1 cellular context compared by ENCODE assay signal in the genomic region with DNA sequence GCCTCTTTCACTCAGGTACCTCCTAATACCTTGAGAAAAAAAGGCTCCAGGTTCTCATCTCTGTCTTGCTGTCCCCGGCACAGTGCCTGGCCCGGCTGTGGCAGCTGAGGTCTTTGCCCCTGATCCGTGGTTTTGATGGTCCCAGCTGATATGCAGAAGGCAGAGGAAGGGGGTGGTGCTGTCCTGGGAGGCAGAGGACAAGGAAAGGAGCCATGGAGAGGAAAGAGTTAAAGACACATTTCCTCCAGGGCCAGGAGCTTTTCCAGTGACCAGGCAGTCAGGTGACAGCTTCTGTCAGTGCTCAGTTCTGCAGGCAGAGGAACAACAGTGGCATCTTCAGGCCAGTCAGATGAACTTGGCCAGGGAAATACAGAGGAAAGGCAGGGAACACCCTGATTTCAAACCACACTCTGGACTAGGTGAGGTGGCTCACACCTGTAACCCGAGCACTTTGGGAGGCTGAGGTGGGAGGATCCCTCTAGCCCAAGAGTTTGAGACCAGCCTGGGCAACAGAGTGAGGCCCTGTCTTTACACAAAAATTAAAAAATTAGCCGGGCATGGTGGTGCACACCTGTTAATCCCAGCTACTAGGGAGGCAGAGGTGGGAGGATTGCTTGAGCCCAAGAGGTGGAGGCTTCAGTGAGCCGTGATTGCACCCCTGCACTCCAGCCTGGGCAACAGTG.
A peak's percentile ranks its signal among the peaks of the same experiment; 100 is the strongest.
TF ChIP-seq lines count a peak whose summit lies in the region.

No MANE protein-coding gene starts in this region.

TF ChIP-seq in HepG2, 621 proteins besides CTCF, POLR2A, EP300 and RAD21 (continued from another document and continues in another):
- TF ChIP-seq, protein P1, sequence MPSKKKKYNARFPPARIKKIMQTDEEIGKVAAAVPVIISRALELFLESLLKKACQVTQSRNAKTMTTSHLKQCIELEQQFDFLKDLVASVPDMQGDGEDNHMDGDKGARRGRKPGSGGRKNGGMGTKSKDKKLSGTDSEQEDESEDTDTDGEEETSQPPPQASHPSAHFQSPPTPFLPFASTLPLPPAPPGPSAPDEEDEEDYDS (CRISPR knock-in tag; IDR thresholded peaks at IDR 0.05), result no peak
- TF ChIP-seq, protein P2, sequence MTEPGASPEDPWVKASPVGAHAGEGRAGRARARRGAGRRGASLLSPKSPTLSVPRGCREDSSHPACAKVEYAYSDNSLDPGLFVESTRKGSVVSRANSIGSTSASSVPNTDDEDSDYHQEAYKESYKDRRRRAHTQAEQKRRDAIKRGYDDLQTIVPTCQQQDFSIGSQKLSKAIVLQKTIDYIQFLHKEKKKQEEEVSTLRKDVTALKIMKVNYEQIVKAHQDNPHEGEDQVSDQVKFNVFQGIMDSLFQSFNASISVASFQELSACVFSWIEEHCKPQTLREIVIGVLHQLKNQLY (CRISPR knock-in tag; IDR thresholded peaks at IDR 0.05), result 0 out of 2 replicates have a peak, but pooled peaks have one; percentile 26
- TF ChIP-seq, protein P3, sequence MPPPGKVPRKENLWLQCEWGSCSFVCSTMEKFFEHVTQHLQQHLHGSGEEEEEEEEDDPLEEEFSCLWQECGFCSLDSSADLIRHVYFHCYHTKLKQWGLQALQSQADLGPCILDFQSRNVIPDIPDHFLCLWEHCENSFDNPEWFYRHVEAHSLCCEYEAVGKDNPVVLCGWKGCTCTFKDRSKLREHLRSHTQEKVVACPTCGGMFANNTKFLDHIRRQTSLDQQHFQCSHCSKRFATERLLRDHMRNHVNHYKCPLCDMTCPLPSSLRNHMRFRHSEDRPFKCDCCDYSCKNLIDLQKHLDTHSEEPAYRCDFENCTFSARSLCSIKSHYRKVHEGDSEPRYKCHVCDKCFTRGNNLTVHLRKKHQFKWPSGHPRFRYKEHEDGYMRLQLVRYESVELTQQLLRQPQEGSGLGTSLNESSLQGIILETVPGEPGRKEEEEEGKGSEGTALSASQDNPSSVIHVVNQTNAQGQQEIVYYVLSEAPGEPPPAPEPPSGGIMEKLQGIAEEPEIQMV (CRISPR knock-in tag; IDR thresholded peaks at IDR 0.05; ENCODE audit: low read depth), result peak; percentile 49; the same call in 1 of the 2 replicates
- TF ChIP-seq ZNF329 (CRISPR knock-in tag; IDR thresholded peaks at IDR 0.05; ENCODE audit: low read depth), result peak; percentile 58; the same call in 1 of the 2 replicates
- no peak for TF ChIP-seq SP2 (CRISPR knock-in tag; IDR thresholded peaks at IDR 0.05)
- TF ChIP-seq, protein P4, sequence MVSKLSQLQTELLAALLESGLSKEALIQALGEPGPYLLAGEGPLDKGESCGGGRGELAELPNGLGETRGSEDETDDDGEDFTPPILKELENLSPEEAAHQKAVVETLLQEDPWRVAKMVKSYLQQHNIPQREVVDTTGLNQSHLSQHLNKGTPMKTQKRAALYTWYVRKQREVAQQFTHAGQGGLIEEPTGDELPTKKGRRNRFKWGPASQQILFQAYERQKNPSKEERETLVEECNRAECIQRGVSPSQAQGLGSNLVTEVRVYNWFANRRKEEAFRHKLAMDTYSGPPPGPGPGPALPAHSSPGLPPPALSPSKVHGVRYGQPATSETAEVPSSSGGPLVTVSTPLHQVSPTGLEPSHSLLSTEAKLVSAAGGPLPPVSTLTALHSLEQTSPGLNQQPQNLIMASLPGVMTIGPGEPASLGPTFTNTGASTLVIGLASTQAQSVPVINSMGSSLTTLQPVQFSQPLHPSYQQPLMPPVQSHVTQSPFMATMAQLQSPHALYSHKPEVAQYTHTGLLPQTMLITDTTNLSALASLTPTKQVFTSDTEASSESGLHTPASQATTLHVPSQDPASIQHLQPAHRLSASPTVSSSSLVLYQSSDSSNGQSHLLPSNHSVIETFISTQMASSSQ (IDR thresholded peaks at IDR 0.05; ENCODE audit: low read depth), result no peak
- TF ChIP-seq, protein P4 (CRISPR knock-in tag; IDR thresholded peaks at IDR 0.05; ENCODE audit: borderline replicate concordance), result peak; percentile 41; the same call in 1 of the 2 replicates
- TF ChIP-seq ZNF792 (CRISPR knock-in tag; IDR thresholded peaks at IDR 0.05), result 0 out of 2 replicates have a peak, but pooled peaks have one; percentile 21
- TF ChIP-seq, protein P5, sequence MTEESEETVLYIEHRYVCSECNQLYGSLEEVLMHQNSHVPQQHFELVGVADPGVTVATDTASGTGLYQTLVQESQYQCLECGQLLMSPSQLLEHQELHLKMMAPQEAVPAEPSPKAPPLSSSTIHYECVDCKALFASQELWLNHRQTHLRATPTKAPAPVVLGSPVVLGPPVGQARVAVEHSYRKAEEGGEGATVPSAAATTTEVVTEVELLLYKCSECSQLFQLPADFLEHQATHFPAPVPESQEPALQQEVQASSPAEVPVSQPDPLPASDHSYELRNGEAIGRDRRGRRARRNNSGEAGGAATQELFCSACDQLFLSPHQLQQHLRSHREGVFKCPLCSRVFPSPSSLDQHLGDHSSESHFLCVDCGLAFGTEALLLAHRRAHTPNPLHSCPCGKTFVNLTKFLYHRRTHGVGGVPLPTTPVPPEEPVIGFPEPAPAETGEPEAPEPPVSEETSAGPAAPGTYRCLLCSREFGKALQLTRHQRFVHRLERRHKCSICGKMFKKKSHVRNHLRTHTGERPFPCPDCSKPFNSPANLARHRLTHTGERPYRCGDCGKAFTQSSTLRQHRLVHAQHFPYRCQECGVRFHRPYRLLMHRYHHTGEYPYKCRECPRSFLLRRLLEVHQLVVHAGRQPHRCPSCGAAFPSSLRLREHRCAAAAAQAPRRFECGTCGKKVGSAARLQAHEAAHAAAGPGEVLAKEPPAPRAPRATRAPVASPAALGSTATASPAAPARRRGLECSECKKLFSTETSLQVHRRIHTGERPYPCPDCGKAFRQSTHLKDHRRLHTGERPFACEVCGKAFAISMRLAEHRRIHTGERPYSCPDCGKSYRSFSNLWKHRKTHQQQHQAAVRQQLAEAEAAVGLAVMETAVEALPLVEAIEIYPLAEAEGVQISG (CRISPR knock-in tag; IDR thresholded peaks at IDR 0.05), result peak; percentile 58; the same call in 1 of the 2 replicates
- TF ChIP-seq STAG1 (CRISPR knock-in tag; IDR thresholded peaks at IDR 0.05), result peak; percentile 99
- TF ChIP-seq, protein P6, sequence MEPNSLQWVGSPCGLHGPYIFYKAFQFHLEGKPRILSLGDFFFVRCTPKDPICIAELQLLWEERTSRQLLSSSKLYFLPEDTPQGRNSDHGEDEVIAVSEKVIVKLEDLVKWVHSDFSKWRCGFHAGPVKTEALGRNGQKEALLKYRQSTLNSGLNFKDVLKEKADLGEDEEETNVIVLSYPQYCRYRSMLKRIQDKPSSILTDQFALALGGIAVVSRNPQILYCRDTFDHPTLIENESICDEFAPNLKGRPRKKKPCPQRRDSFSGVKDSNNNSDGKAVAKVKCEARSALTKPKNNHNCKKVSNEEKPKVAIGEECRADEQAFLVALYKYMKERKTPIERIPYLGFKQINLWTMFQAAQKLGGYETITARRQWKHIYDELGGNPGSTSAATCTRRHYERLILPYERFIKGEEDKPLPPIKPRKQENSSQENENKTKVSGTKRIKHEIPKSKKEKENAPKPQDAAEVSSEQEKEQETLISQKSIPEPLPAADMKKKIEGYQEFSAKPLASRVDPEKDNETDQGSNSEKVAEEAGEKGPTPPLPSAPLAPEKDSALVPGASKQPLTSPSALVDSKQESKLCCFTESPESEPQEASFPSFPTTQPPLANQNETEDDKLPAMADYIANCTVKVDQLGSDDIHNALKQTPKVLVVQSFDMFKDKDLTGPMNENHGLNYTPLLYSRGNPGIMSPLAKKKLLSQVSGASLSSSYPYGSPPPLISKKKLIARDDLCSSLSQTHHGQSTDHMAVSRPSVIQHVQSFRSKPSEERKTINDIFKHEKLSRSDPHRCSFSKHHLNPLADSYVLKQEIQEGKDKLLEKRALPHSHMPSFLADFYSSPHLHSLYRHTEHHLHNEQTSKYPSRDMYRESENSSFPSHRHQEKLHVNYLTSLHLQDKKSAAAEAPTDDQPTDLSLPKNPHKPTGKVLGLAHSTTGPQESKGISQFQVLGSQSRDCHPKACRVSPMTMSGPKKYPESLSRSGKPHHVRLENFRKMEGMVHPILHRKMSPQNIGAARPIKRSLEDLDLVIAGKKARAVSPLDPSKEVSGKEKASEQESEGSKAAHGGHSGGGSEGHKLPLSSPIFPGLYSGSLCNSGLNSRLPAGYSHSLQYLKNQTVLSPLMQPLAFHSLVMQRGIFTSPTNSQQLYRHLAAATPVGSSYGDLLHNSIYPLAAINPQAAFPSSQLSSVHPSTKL (CRISPR knock-in tag; IDR thresholded peaks at IDR 0.05), result peak; percentile 58
- TF ChIP-seq ZFX (CRISPR knock-in tag; IDR thresholded peaks at IDR 0.05; ENCODE audit: low read depth), result 0 out of 2 replicates have a peak, but pooled peaks have one; percentile 25
- peak; percentile 71; the same call in 1 of the 2 replicates for TF ChIP-seq ZNF460 (CRISPR knock-in tag; IDR thresholded peaks at IDR 0.05; ENCODE audit: borderline replicate concordance)
- 0 out of 2 replicates have a peak, but pooled peaks have one; percentile 65 for TF ChIP-seq ZNF543 (CRISPR knock-in tag; IDR thresholded peaks at IDR 0.05)
- TF ChIP-seq, protein P7, sequence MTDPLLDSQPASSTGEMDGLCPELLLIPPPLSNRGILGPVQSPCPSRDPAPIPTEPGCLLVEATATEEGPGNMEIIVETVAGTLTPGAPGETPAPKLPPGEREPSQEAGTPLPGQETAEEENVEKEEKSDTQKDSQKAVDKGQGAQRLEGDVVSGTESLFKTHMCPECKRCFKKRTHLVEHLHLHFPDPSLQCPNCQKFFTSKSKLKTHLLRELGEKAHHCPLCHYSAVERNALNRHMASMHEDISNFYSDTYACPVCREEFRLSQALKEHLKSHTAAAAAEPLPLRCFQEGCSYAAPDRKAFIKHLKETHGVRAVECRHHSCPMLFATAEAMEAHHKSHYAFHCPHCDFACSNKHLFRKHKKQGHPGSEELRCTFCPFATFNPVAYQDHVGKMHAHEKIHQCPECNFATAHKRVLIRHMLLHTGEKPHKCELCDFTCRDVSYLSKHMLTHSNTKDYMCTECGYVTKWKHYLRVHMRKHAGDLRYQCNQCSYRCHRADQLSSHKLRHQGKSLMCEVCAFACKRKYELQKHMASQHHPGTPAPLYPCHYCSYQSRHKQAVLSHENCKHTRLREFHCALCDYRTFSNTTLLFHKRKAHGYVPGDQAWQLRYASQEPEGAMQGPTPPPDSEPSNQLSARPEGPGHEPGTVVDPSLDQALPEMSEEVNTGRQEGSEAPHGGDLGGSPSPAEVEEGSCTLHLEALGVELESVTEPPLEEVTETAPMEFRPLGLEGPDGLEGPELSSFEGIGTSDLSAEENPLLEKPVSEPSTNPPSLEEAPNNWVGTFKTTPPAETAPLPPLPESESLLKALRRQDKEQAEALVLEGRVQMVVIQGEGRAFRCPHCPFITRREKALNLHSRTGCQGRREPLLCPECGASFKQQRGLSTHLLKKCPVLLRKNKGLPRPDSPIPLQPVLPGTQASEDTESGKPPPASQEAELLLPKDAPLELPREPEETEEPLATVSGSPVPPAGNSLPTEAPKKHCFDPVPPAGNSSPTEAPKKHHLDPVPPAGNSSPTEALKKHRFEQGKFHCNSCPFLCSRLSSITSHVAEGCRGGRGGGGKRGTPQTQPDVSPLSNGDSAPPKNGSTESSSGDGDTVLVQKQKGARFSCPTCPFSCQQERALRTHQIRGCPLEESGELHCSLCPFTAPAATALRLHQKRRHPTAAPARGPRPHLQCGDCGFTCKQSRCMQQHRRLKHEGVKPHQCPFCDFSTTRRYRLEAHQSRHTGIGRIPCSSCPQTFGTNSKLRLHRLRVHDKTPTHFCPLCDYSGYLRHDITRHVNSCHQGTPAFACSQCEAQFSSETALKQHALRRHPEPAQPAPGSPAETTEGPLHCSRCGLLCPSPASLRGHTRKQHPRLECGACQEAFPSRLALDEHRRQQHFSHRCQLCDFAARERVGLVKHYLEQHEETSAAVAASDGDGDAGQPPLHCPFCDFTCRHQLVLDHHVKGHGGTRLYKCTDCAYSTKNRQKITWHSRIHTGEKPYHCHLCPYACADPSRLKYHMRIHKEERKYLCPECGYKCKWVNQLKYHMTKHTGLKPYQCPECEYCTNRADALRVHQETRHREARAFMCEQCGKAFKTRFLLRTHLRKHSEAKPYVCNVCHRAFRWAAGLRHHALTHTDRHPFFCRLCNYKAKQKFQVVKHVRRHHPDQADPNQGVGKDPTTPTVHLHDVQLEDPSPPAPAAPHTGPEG (CRISPR knock-in tag; IDR thresholded peaks at IDR 0.05), result peak; percentile 91
- 0 out of 2 replicates have a peak, but pooled peaks have one; percentile 74 for TF ChIP-seq DNMT1 (CRISPR knock-in tag; IDR thresholded peaks at IDR 0.05)
- TF ChIP-seq BCL6 (CRISPR knock-in tag; IDR thresholded peaks at IDR 0.05), result peak; percentile 55; the same call in 1 of the 2 replicates
- TF ChIP-seq ZNF431 (CRISPR knock-in tag; IDR thresholded peaks at IDR 0.05; ENCODE audit: borderline replicate concordance, low read depth), result no peak
- TF ChIP-seq, protein P8, sequence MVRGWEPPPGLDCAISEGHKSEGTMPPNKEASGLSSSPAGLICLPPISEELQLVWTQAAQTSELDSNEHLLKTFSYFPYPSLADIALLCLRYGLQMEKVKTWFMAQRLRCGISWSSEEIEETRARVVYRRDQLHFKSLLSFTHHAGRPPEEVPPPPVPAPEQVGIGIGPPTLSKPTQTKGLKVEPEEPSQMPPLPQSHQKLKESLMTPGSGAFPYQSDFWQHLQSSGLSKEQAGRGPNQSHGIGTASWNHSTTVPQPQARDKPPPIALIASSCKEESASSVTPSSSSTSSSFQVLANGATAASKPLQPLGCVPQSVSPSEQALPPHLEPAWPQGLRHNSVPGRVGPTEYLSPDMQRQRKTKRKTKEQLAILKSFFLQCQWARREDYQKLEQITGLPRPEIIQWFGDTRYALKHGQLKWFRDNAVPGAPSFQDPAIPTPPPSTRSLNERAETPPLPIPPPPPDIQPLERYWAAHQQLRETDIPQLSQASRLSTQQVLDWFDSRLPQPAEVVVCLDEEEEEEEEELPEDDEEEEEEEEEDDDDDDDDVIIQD (CRISPR knock-in tag; IDR thresholded peaks at IDR 0.05; ENCODE audit: low read depth), result peak; percentile 50; the same call in 1 of the 2 replicates
- no peak for TF ChIP-seq ZBTB7A (CRISPR knock-in tag; IDR thresholded peaks at IDR 0.05)
- TF ChIP-seq MED1 (CRISPR knock-in tag; IDR thresholded peaks at IDR 0.05), result 0 out of 2 replicates have a peak, but pooled peaks have one; percentile 15
- 0 out of 2 replicates have a peak, but pooled peaks have one; percentile 47 for TF ChIP-seq ZNF780A (CRISPR knock-in tag; IDR thresholded peaks at IDR 0.05)
- TF ChIP-seq ELF3 (CRISPR knock-in tag; IDR thresholded peaks at IDR 0.05), result peak; percentile 65; the same call in 1 of the 2 replicates
- peak; percentile 65; the same call in 1 of the 2 replicates for TF ChIP-seq ZNF124 (CRISPR knock-in tag; IDR thresholded peaks at IDR 0.05)
- TF ChIP-seq ZNF510 (CRISPR knock-in tag; IDR thresholded peaks at IDR 0.05; ENCODE audit: low read depth), result peak; percentile 65; the same call in 1 of the 2 replicates
- no peak for TF ChIP-seq ZNF737 (CRISPR knock-in tag; IDR thresholded peaks at IDR 0.05; ENCODE audit: borderline replicate concordance)
- TF ChIP-seq ZFP62 (CRISPR knock-in tag; IDR thresholded peaks at IDR 0.05), result no peak
- peak; percentile 56; the same call in 1 of the 2 replicates for TF ChIP-seq SALL2 (CRISPR knock-in tag; IDR thresholded peaks at IDR 0.05)
